1 cellular context compared by ENCODE assay signal in the genomic region with DNA sequence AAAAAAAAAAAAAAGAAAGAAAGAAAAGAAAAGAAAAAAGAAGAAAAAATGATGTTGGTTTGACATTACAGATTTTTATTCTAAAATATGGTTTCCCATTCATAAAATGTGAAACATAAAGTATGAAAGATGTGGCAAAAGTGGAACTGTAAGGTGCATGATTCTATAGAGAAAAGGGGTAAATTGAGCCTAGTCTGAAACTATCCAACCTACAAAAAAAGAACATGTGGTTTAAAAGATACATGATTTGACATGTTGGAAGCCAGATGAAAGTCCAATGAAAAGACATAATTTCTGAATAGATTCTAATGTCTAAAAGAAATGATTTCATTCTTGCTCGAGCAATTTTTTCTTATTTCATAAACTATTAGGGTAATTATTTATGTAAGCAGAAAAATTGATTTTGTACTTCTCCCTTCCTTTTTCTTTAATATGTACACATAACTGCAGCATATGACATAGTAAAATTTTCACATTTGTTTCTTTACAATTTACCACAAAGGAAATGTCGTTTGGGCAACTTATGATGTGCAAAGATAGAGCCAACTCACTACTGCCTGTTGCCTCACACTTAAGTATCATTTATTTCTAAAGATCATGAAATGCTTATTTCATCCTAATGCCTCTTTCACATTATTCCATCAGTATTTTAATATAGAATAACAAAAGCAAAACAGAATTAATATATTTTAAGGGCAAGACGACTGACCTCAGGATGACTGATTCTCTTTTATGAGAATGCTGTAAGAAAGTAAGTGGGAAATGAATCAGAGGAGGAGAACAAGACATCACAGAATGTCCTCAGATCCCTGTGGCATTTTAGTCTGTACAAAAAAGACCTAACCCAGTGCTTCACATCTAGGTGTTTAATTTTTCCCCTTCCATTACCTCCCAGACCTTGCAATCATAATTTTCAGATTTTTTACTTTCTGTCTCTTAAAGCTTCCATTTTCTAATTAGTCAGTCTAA.
TF ChIP-seq lines count a peak whose summit lies in the region.

No MANE protein-coding gene starts in this region.

TF ChIP-seq in WTC11, 78 proteins besides CTCF, POLR2A, EP300 and RAD21 (continued from another document):
- TF ChIP-seq, protein P1, sequence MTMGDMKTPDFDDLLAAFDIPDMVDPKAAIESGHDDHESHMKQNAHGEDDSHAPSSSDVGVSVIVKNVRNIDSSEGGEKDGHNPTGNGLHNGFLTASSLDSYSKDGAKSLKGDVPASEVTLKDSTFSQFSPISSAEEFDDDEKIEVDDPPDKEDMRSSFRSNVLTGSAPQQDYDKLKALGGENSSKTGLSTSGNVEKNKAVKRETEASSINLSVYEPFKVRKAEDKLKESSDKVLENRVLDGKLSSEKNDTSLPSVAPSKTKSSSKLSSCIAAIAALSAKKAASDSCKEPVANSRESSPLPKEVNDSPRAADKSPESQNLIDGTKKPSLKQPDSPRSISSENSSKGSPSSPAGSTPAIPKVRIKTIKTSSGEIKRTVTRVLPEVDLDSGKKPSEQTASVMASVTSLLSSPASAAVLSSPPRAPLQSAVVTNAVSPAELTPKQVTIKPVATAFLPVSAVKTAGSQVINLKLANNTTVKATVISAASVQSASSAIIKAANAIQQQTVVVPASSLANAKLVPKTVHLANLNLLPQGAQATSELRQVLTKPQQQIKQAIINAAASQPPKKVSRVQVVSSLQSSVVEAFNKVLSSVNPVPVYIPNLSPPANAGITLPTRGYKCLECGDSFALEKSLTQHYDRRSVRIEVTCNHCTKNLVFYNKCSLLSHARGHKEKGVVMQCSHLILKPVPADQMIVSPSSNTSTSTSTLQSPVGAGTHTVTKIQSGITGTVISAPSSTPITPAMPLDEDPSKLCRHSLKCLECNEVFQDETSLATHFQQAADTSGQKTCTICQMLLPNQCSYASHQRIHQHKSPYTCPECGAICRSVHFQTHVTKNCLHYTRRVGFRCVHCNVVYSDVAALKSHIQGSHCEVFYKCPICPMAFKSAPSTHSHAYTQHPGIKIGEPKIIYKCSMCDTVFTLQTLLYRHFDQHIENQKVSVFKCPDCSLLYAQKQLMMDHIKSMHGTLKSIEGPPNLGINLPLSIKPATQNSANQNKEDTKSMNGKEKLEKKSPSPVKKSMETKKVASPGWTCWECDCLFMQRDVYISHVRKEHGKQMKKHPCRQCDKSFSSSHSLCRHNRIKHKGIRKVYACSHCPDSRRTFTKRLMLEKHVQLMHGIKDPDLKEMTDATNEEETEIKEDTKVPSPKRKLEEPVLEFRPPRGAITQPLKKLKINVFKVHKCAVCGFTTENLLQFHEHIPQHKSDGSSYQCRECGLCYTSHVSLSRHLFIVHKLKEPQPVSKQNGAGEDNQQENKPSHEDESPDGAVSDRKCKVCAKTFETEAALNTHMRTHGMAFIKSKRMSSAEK (CRISPR knock-in tag; IDR thresholded peaks at IDR 0.05; ENCODE audit: borderline replicate concordance), result no peak
- TF ChIP-seq ZNF396 (CRISPR knock-in tag; IDR thresholded peaks at IDR 0.05; ENCODE audit: borderline replicate concordance) (no peak), ZNF416 (CRISPR knock-in tag; IDR thresholded peaks at IDR 0.05) (no peak), USF2 (CRISPR knock-in tag; IDR thresholded peaks at IDR 0.05) (no peak)
